ENCODE assay signal across 13 cellular contexts in the genomic region with DNA sequence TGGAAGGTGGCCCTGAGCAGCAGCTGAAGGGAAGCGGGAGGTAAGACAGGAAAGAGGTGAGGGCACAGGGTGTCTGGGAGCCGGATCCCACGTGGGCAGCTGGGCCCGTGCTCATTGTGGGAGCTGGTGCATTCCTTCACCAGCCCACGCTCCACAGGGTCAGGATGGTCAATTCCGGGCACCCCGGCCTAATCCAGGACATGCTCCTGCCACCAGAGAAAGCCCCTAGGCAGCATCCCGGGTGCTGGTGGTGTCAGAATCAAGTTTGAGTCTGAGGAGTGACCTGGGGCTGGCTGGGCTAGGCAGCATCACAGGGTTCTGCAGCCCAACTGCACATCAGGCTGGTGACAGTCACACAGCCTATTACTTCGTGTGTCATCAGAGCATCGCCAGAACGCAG. TPM values are rescaled to one million over a fixed set of nuclear protein-coding genes. Genes with fewer than 3 reads are reported as not detected.
DNase-seq lines count a peak whose midpoint lies in the region; ATAC-seq and TF ChIP-seq lines count a peak whose summit lies in the region.
"Had no signal": no experiment of that assay in that cellular context is flagged by ENCODE, and none has a peak within 500 bp of the region (broad histone marks: within the 10 kb centered on the region; RNA-seq: fewer than 3 reads in every experiment).

No MANE protein-coding gene starts in this region.

- H3K36me3 Mint-ChIP-seq in Caco-2 (ENCODE audit: insufficient read depth, unreplicated experiment) (peaks cover 29% of the 10 kb centered on the region), progenitor cell of endocrine pancreas (ENCODE audit: insufficient read depth) (peaks cover 13% of the 10 kb centered on the region)

- H3K27ac ChIP-seq in RWPE2 (ENCODE audit: poor library complexity, severe bottlenecking) (peak overlapping the region; percentile 82), heart right ventricle (peak overlapping the region; percentile 18 to 78 (median 47)), ovary (peak overlapping the region in 1 of 2 donors; percentile 10)
- H3K27ac ChIP-seq: BLaER1 treated with 17β-estradiol and CSF1 and Interleukin-3, amounts not matched to agents 10 nM and 100 nM; pancreas; WERI-Rb-1 had no signal

- TF ChIP-seq POLR2A in ovary (IDR thresholded peaks at IDR 0.05), result no peak

- H3K4me3 Mint-ChIP-seq in Caco-2 (ENCODE audit: unreplicated experiment) (no peak overlapping the region), progenitor cell of endocrine pancreas (ENCODE audit: low read depth) (no peak overlapping the region)

- H3K4me1 Mint-ChIP-seq in Caco-2 (ENCODE audit: low read depth, unreplicated experiment) (peaks cover 9% of the 10 kb centered on the region), progenitor cell of endocrine pancreas (ENCODE audit: low read depth) (no peaks in the 10 kb centered on the region)

- CTCF ChIA-PET in Caco-2 (lab: Charles Lee), result no interaction called here

- H3K27ac Mint-ChIP-seq in Caco-2 (ENCODE audit: unreplicated experiment) (peak overlapping the region; percentile 83), progenitor cell of endocrine pancreas (peak overlapping the region; percentile 31)

- H3K4me3 ChIP-seq in Caco-2 (ENCODE audit: low read depth, low read length), result no peak overlapping the region
- H3K4me3 ChIP-seq in RWPE2 (ENCODE audit: severe bottlenecking), result no peak overlapping the region
- H3K4me3 ChIP-seq in heart right ventricle, result no peak overlapping the region
- H3K4me3 ChIP-seq in ovary, result no peak overlapping the region
- H3K4me3 ChIP-seq: BLaER1 treated with 17β-estradiol and CSF1 and Interleukin-3, amounts not matched to agents 10 nM and 100 nM; pancreas had no signal

- POLR2A ChIA-PET in Caco-2 (lab: Charles Lee), result no interaction called here

- H3K27me3 ChIP-seq in Caco-2 (replicated peaks; ENCODE audit: control insufficient read depth, insufficient read depth, low read length), result no peaks in the 10 kb centered on the region
- H3K27me3 ChIP-seq in RWPE2 (ENCODE audit: insufficient read depth, poor library complexity, severe bottlenecking), result no peaks in the 10 kb centered on the region
- H3K27me3 ChIP-seq in heart right ventricle, result no peaks in the 10 kb centered on the region
- no peaks in the 10 kb centered on the region for H3K27me3 ChIP-seq in ovary
- H3K27me3 ChIP-seq: BLaER1 treated with 17β-estradiol and CSF1 and Interleukin-3, amounts not matched to agents 10 nM and 100 nM; pancreas had no signal

- H3K9me3 Mint-ChIP-seq in Caco-2 (ENCODE audit: unreplicated experiment) (no peaks in the 10 kb centered on the region), progenitor cell of endocrine pancreas (ENCODE audit: low read depth) (peaks cover 2% of the 10 kb centered on the region)

- BruUV-seq in Caco-2 (replicated peaks; lab: Mats Ljungman, UMichigan), result no TSS peak

- H3K9me3 ChIP-seq in Caco-2 (no peaks in the 10 kb centered on the region), RWPE2 (ENCODE audit: severe bottlenecking) (no peaks in the 10 kb centered on the region), heart right ventricle (no peaks in the 10 kb centered on the region), ovary (no peaks in the 10 kb centered on the region)
- H3K9me3 ChIP-seq: pancreas had no signal

- no peak for TF ChIP-seq CTCF in Caco-2 (IDR thresholded peaks at IDR 0.05; ENCODE audit: insufficient read depth in 1 of 2, low read depth in 1 of 2, low read length in 1 of 2, severe bottlenecking in 1 of 2, unreplicated experiment in 1 of 2)
- TF ChIP-seq CTCF in RWPE2 (IDR thresholded peaks at IDR 0.05; ENCODE audit: poor library complexity, severe bottlenecking), result no peak
- no peak for TF ChIP-seq CTCF in heart right ventricle (IDR thresholded peaks at IDR 0.05)
- no peak for TF ChIP-seq CTCF in progenitor cell of endocrine pancreas (IDR thresholded peaks at IDR 0.05; ENCODE audit: unreplicated experiment)
- TF ChIP-seq CTCF in ovary (IDR thresholded peaks at IDR 0.05), result no peak

- H3K36me3 ChIP-seq in Caco-2 (ENCODE audit: control insufficient read depth, insufficient read depth, low read length) (no peaks in the 10 kb centered on the region), RWPE2 (ENCODE audit: low read depth) (peaks cover 16% of the 10 kb centered on the region), heart right ventricle (peaks cover 0 to 47% (median 10%) of the 10 kb centered on the region in 9 donors), ovary (no peaks in the 10 kb centered on the region)
- H3K36me3 ChIP-seq: pancreas had no signal

- intact Hi-C loops in Caco-2 (cut with micrococcal nuclease; ENCODE audit: unreplicated experiment) (no loop called here), heart right ventricle (cut with DNase I) (no loop called here), left colon (cut with DNase I, micrococcal nuclease) (no loop called here), ovary (cut with DNase I) (no loop called here)

- 78 to 87% methylated on average over 11 of the region's 11 CpGs for WGBS in heart right ventricle, 2 donors
- WGBS in ovary, 3 donors, result 61 to 74% (median 65%) methylated on average over 11 of the region's 11 CpGs

- no peaks in the 10 kb centered on the region for H3K27me3 Mint-ChIP-seq in Caco-2 (ENCODE audit: insufficient read depth, unreplicated experiment)
- no peaks in the 10 kb centered on the region for H3K27me3 Mint-ChIP-seq in progenitor cell of endocrine pancreas

- no peak for DNase-seq in Caco-2
- no peak for DNase-seq in RWPE2 (ENCODE audit: low spot score)
- DNase-seq in heart right ventricle, result no peak
- DNase-seq in progenitor cell of endocrine pancreas (ENCODE audit: low spot score, unreplicated experiment), result no peak
- no peak for DNase-seq in glomerular visceral epithelial cell (ENCODE audit: extremely low spot score)
- DNase-seq in left colon, result no peak
- no peak for DNase-seq in ovary
- DNase-seq: amygdala, DMS79 treated with DMSO at 0.1 percent for 48 hours, pancreas, WERI-Rb-1 had no signal

- no peak for TF ChIP-seq EP300 in ovary (IDR thresholded peaks at IDR 0.05)

- H3K4me1 ChIP-seq in Caco-2 (peaks cover 7% of the 10 kb centered on the region; the same call in 1 of the 2 replicates), RWPE2 (ENCODE audit: insufficient read depth, poor library complexity, severe bottlenecking) (no peaks in the 10 kb centered on the region), heart right ventricle (peaks cover 0 to 17% (median 5%) of the 10 kb centered on the region in 9 donors), ovary (ENCODE audit: insufficient read depth) (peaks cover 4% of the 10 kb centered on the region)
- H3K4me1 ChIP-seq: BLaER1 treated with 17β-estradiol and CSF1 and Interleukin-3, amounts not matched to agents 10 nM and 100 nM; pancreas had no signal

- ATAC-seq in RWPE2 (ENCODE audit: low read depth) (no peak), heart right ventricle (peak in 3 of 8 donors; percentile 18 to 40 (median 30)), left colon (no peak), GM18868 (IDR thresholded peaks at IDR 0.05; ENCODE audit: unreplicated experiment) (no peak)

RNA-seq across cellular contexts. Expression of gene PDCD6, which starts 7.1 kb away (rescaled TPM):
- 101 and 107 TPM in 2 replicates for total RNA-seq in Caco-2 (2022)
- 10 to 100 TPM; 27.6 to 42.9 (median 35.6) TPM for total RNA-seq in heart right ventricle
- 10 to 100 TPM; 51.2 to 85.9 TPM for polyA plus RNA-seq in heart right ventricle
- total RNA-seq in progenitor cell of endocrine pancreas, result 79.2 and 87.2 TPM in 2 replicates
- total RNA-seq in left colon, result 100 to 1,000 TPM in 1 of 2 donors, 10 to 100 TPM in 1; 95.2 to 118 TPM
- total RNA-seq in ovary, result 10 to 100 TPM; 67.4 to 85.0 (median 73.9) TPM
- 100 to 1,000 TPM in 1 of 2 donors, 10 to 100 TPM in 1; 84.5 to 103 TPM for polyA plus RNA-seq in ovary

RNA-seq across cellular contexts. Expression of gene SDHA, which starts 46.2 kb away (rescaled TPM):
- total RNA-seq in Caco-2 (2022), result 140 and 157 TPM in 2 replicates
- 100 to 1,000 TPM; 557 to 897 (median 823) TPM for total RNA-seq in heart right ventricle
- polyA plus RNA-seq in heart right ventricle, result 100 to 1,000 TPM; 317 to 636 TPM
- total RNA-seq in progenitor cell of endocrine pancreas, result 88.1 and 88.5 TPM in 2 replicates
- total RNA-seq in left colon, result 100 to 1,000 TPM; 331 to 370 TPM
- 100 to 1,000 TPM in 4 of 7 donors, 10 to 100 TPM in 3; 69.6 to 169 (median 103) TPM for total RNA-seq in ovary
- polyA plus RNA-seq in ovary, result 100 to 1,000 TPM in 1 of 2 donors, 10 to 100 TPM in 1; 94.7 to 112 TPM

RNA-seq across cellular contexts. Expression of gene CCDC127, which starts 46.4 kb away (rescaled TPM):
- total RNA-seq in Caco-2 (2022) (10.5 TPM in 2 replicates), heart right ventricle (10 to 100 TPM in 1 of 10 donors, 1 to 10 TPM in 9; 5.0 to 10.4 (median 7.7) TPM), progenitor cell of endocrine pancreas (8.8 and 10.1 TPM in 2 replicates), left colon (1 to 10 TPM; 3.7 to 3.8 TPM), ovary (1 to 10 TPM; 2.5 to 9.9 (median 6.0) TPM)
- polyA plus RNA-seq in heart right ventricle (1 to 10 TPM; 3.8 to 4.3 TPM), ovary (1 to 10 TPM; 4.7 to 6.8 TPM)

RNA-seq across cellular contexts. Expression of gene AHRR, which starts 57.2 kb away (rescaled TPM):
- 0.91 and 1.1 TPM in 2 replicates for total RNA-seq in Caco-2 (2022)
- total RNA-seq in heart right ventricle, result 1 to 10 TPM in 1 of 10 donors, under 1 TPM in 7, not detected in 2; 0.07 to 1.2 (median 0.46) TPM
- under 1 TPM; 0.07 to 0.15 TPM for polyA plus RNA-seq in heart right ventricle
- total RNA-seq in progenitor cell of endocrine pancreas, result 0.69 and 1.3 TPM in 2 replicates
- total RNA-seq in left colon, result 1 to 10 TPM; 1.6 to 3.3 TPM
- total RNA-seq in ovary, result 10 to 100 TPM in 1 of 7 donors, 1 to 10 TPM in 5, under 1 TPM in 1; 0.72 to 14.9 (median 2.0) TPM
- polyA plus RNA-seq in ovary, result 1 to 10 TPM in 1 of 2 donors, under 1 TPM in 1; 0.77 to 2.1 TPM
